ENCODE assay signal across 9 cellular contexts in the genomic region with DNA sequence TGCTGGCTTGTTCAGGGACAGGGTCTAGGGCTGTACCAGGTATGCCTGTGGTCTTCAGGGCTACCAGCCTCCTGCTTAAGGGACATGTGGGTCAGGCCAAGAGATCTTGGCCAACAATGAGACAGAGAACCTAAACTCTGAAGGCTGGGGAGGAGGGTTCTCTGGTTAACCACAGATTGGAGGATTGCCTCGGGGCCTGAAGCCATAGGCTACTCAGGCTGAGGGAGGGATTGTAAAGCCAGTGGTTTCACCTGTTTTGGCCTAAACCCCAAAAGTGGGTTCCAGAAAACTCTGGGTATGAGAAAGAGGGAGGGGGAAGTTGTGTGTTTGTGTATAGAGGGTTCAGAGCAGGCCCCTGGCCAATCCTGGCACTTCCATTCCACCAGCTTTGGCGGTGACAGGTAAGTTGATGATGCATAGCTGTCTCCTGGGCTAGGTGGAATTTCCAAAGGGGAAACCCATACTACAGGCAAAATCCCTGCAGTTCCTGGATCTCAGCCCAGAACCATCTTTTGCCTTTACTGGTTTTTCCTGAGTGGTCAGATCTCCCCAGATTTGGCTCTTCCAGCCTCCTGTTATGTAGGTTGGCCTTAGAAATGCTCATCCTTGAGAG. TPM values are rescaled to one million over a fixed set of nuclear protein-coding genes. Genes with fewer than 3 reads are reported as not detected.
DNase-seq lines count a peak whose midpoint lies in the region; ATAC-seq and TF ChIP-seq lines count a peak whose summit lies in the region.
"Had no signal": no experiment of that assay in that cellular context is flagged by ENCODE, and none has a peak within 500 bp of the region (broad histone marks: within the 10 kb centered on the region; RNA-seq: fewer than 3 reads in every experiment).

No MANE protein-coding gene starts in this region.

- H3K27ac ChIP-seq in heart left ventricle (peak overlapping the region in 11 of 12 donors; percentile 13 to 96 (median 88)), mucosa of rectum (ENCODE audit: low read depth in 2 of 2, low read length in 2 of 2) (peak overlapping the region; percentile 82 to 85), upper lobe of right lung (peak overlapping the region; percentile 82)

- H3K9ac ChIP-seq in mucosa of rectum (ENCODE audit: low read depth in 1 of 2, low read length in 2 of 2) = peak overlapping the region in 1 of 2 donors; percentile 13

- no peak overlapping the region for H3K4me3 ChIP-seq in heart left ventricle
- no peak overlapping the region for H3K4me3 ChIP-seq in mucosa of rectum (ENCODE audit: low read length in 2 of 2)
- H3K4me3 ChIP-seq in upper lobe of right lung = no peak overlapping the region

- TF ChIP-seq POLR2A in heart left ventricle (IDR thresholded peaks at IDR 0.05) = no peak

- H3K9me3 ChIP-seq in heart left ventricle (no peaks in the 10 kb centered on the region), mucosa of rectum (ENCODE audit: control insufficient read depth in 2 of 2, low read length in 2 of 2) (no peaks in the 10 kb centered on the region), upper lobe of right lung (no peaks in the 10 kb centered on the region)

- H3K4me1 ChIP-seq in heart left ventricle = peaks cover 6 to 57% (median 47%) of the 10 kb centered on the region in 12 donors
- peaks cover 32 to 37% of the 10 kb centered on the region in 2 donors for H3K4me1 ChIP-seq in mucosa of rectum (ENCODE audit: control insufficient read depth in 2 of 2, insufficient read depth in 2 of 2, low read length in 2 of 2)
- peaks cover 53% of the 10 kb centered on the region for H3K4me1 ChIP-seq in upper lobe of right lung

- no peaks in the 10 kb centered on the region for H3K27me3 ChIP-seq in heart left ventricle
- no peaks in the 10 kb centered on the region for H3K27me3 ChIP-seq in mucosa of rectum (ENCODE audit: control insufficient read depth in 2 of 2, insufficient read depth in 2 of 2, low read length in 2 of 2)
- no peaks in the 10 kb centered on the region for H3K27me3 ChIP-seq in upper lobe of right lung

- ATAC-seq in heart left ventricle (no peak), Right ventricle myocardium superior (ENCODE audit: poor library complexity) (no peak), upper lobe of right lung (no peak)

- H3K36me3 ChIP-seq in heart left ventricle = peaks cover 7 to 97% (median 81%) of the 10 kb centered on the region in 9 donors
- peaks cover 75 to 95% of the 10 kb centered on the region in 2 donors for H3K36me3 ChIP-seq in mucosa of rectum (ENCODE audit: control insufficient read depth in 2 of 2, insufficient read depth in 2 of 2, low read length in 2 of 2)
- H3K36me3 ChIP-seq in upper lobe of right lung = peaks cover 76% of the 10 kb centered on the region

- intact Hi-C loops in heart left ventricle (cut with DNase I) = no loop called here
- intact Hi-C loops in Right ventricle myocardium superior (cut with DNase I) = loop anchor here (5.0 kb wide), 1 partner anchor 34 kb away; the partner anchor contains the start of gene HNRNPUL1
- intact Hi-C loops in upper lobe of right lung (cut with DNase I) = no loop called here
- intact Hi-C loops in posterior cingulate gyrus (cut with DNase I) = no loop called here

- no peak for DNase-seq in heart left ventricle
- DNase-seq in Right ventricle myocardium superior = no peak
- DNase-seq in astrocyte of the hippocampus (ENCODE audit: low read depth, low spot score) = peak; percentile 37
- DNase-seq in upper lobe of right lung = no peak
- no peak for DNase-seq in ecto neural progenitor cell (ENCODE audit: low spot score)
- DNase-seq in posterior cingulate gyrus = no peak
- no peak for DNase-seq in NCI-H1417 (lab: John Stamatoyannopoulos, UW)
- DNase-seq: OCI-M1 had no signal

- WGBS in heart left ventricle, 4 donors = 80 to 95% (median 84%) methylated on average over 2 of the region's 2 CpGs

- TF ChIP-seq CTCF in heart left ventricle (IDR thresholded peaks at IDR 0.05) = no peak
- no peak for TF ChIP-seq CTCF in upper lobe of right lung (IDR thresholded peaks at IDR 0.05)

RNA-seq across cellular contexts. Expression of gene CCDC97, which starts 13.5 kb away (rescaled TPM):
- total RNA-seq in heart left ventricle (10 to 100 TPM; 10.0 to 22.2 (median 14.2) TPM), Right ventricle myocardium superior (14.3 TPM), upper lobe of right lung (31.9 TPM)
- 10 to 100 TPM; 12.8 to 16.0 TPM for polyA plus RNA-seq in heart left ventricle

RNA-seq across cellular contexts. Expression of gene HNRNPUL1, which starts 32.3 kb away (rescaled TPM):
- total RNA-seq in heart left ventricle = 100 to 1,000 TPM in 7 of 9 donors, 10 to 100 TPM in 2; 88.7 to 138 (median 115) TPM
- 10 to 100 TPM; 64.2 to 91.0 TPM for polyA plus RNA-seq in heart left ventricle
- total RNA-seq in Right ventricle myocardium superior = 114 TPM
- 171 TPM for total RNA-seq in upper lobe of right lung

RNA-seq across cellular contexts. Expression of gene TGFB1, which starts 57.3 kb away (rescaled TPM):
- total RNA-seq in heart left ventricle (10 to 100 TPM in 8 of 9 donors, 1 to 10 TPM in 1; 9.4 to 68.8 (median 13.9) TPM), Right ventricle myocardium superior (13.1 TPM), upper lobe of right lung (99.0 TPM)
- polyA plus RNA-seq in heart left ventricle = 10 to 100 TPM; 13.4 to 24.0 TPM
